ENCODE assay signal across 10 cellular contexts in genomic region chr19:34879563-34879962, GRCh38.
"Had no signal": no experiment of that assay in that cellular context is flagged by ENCODE, and none has a peak within 500 bp of the region (broad histone marks: within the 10 kb centered on the region; RNA-seq: fewer than 3 reads in every experiment).

No MANE protein-coding gene starts in this region.

- H3K9me3 ChIP-seq: HAP-1 had no signal

- H3K4me1 ChIP-seq: HAP-1 had no signal

- H2AFZ ChIP-seq: GM23248, GM23338 had no signal

- H3K4me2 ChIP-seq: GM23338 had no signal

- H3K4me3 ChIP-seq: GM23248, GM23338, HAP-1 had no signal

- H3K4me3 Mint-ChIP-seq: GM23338, H9, HFFc6 had no signal

- ATAC-seq: GM23338, HCT116 had no signal

- H3K9ac ChIP-seq: GM23248 had no signal

- FAIRE-seq: H54 had no signal

- H3K4me1 Mint-ChIP-seq: GM23338, H9 had no signal

- DNase-seq: GM23248, GOT3, H7, H9, HCEC 1CT, HFFc6 had no signal

- H3K27ac Mint-ChIP-seq: GM23338, H9, HFFc6 had no signal

- H3K36me3 ChIP-seq: HAP-1 had no signal

- H3K27ac ChIP-seq: GM23248 had no signal
